24 cellular contexts compared by ENCODE assay signal in the genomic region with DNA sequence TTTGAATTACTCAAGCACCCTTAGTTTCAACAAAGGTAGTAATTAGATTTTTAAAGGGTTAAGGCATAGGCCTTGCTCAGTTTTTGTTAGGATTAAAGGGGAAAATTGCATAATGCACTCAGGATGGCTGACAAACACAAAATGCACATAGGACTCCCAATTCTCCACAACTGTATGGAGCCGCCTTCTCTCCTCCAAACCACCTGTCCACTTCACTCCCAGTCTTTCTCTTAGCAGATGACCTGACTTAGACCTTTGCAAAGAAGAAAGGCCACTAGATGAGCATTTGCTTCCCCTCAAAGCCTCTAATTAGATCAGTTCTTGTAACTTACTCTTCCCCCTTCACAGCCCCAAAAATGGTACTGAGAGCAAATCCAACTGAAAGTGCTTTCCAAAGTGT. TPM values are rescaled to one million over a fixed set of nuclear protein-coding genes. Genes with fewer than 3 reads are reported as not detected.
"Had no signal": no experiment of that assay in that cellular context is flagged by ENCODE, and none has a peak within 500 bp of the region (broad histone marks: within the 10 kb centered on the region; RNA-seq: fewer than 3 reads in every experiment).

No MANE protein-coding gene starts in this region.

- H3K9me3 ChIP-seq: MG63 had no signal

- DNase-seq: IMR-90, Karpas-422, KG1, MG63, NCI-H1092, NCI-H1105 treated with DMSO at 0.1 percent for 48 hours, NCI-H1417 treated with DMSO at 0.1 percent for 48 hours, NCI-H146, NCI-H1694 treated with DMSO at 0.1 percent for 48 hours, NCI-H1930, NCI-H2081, NCI-H2171, NCI-H345, NCI-H446 treated with DMSO at 0.1 percent for 48 hours, NCI-H510A treated with DMSO at 0.1 percent for 48 hours, NCI-H526, NCI-H82, PC-3, SHP77 had no signal

- H3K4me3 ChIP-seq: MG63 had no signal

- H3K27me3 ChIP-seq: MG63 had no signal

- ATAC-seq: HepG2, Panc1, PC-3, SK-N-SH treated with all-trans-retinoic acid at 6 μM for 48 hours had no signal

- H3K27ac ChIP-seq: RWPE1 had no signal

RNA-seq across cellular contexts. Expression of a gene that starts 44.7 kb away (rescaled TPM):
- total RNA-seq: HepG2, HT1080, IMR-90 had no signal
- polyA plus RNA-seq: HepG2, IMR-90 had no signal
